1 cellular context compared by ENCODE assay signal in the genomic region with DNA sequence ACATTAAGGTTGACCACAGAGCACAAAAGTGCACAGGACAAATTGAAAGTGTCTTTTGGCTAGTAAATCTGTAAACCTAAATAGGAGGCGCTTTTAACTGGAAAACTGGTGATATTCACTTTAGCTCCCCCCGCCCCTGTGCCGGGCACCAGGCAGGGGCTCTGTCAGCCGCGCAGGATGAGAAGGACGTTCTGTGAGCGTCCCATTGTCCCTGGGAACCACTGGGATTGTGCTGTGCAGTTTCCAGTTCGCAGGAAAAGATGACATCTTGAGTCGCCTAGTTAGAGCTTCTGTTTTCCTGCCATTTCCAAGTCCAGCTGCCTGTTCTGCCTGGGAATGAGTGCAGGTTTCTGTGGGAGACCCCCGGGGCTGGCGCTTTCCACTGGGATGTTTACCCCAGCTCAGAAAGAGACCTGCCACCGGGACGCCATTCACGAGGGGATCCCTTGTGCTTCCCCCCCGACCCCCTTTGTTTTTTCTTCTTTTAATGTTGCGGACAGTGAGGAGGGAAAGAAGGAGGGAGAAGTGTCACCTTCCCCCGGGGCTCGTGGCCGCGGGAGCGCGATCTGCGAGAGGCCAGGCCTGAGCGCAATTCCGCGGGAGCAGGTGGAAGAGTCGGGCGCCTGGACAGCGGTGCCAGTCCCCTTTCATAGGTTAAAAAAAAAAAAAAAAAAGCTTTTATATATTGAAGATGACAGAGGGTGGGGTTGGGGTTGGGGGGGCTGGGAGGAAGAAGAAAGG.
TF ChIP-seq lines count a peak whose summit lies in the region.

No MANE protein-coding gene starts in this region.

TF ChIP-seq in GM23338, 12 proteins besides CTCF, POLR2A, EP300 and RAD21 (continued from another document):
- TF ChIP-seq, protein P1, sequence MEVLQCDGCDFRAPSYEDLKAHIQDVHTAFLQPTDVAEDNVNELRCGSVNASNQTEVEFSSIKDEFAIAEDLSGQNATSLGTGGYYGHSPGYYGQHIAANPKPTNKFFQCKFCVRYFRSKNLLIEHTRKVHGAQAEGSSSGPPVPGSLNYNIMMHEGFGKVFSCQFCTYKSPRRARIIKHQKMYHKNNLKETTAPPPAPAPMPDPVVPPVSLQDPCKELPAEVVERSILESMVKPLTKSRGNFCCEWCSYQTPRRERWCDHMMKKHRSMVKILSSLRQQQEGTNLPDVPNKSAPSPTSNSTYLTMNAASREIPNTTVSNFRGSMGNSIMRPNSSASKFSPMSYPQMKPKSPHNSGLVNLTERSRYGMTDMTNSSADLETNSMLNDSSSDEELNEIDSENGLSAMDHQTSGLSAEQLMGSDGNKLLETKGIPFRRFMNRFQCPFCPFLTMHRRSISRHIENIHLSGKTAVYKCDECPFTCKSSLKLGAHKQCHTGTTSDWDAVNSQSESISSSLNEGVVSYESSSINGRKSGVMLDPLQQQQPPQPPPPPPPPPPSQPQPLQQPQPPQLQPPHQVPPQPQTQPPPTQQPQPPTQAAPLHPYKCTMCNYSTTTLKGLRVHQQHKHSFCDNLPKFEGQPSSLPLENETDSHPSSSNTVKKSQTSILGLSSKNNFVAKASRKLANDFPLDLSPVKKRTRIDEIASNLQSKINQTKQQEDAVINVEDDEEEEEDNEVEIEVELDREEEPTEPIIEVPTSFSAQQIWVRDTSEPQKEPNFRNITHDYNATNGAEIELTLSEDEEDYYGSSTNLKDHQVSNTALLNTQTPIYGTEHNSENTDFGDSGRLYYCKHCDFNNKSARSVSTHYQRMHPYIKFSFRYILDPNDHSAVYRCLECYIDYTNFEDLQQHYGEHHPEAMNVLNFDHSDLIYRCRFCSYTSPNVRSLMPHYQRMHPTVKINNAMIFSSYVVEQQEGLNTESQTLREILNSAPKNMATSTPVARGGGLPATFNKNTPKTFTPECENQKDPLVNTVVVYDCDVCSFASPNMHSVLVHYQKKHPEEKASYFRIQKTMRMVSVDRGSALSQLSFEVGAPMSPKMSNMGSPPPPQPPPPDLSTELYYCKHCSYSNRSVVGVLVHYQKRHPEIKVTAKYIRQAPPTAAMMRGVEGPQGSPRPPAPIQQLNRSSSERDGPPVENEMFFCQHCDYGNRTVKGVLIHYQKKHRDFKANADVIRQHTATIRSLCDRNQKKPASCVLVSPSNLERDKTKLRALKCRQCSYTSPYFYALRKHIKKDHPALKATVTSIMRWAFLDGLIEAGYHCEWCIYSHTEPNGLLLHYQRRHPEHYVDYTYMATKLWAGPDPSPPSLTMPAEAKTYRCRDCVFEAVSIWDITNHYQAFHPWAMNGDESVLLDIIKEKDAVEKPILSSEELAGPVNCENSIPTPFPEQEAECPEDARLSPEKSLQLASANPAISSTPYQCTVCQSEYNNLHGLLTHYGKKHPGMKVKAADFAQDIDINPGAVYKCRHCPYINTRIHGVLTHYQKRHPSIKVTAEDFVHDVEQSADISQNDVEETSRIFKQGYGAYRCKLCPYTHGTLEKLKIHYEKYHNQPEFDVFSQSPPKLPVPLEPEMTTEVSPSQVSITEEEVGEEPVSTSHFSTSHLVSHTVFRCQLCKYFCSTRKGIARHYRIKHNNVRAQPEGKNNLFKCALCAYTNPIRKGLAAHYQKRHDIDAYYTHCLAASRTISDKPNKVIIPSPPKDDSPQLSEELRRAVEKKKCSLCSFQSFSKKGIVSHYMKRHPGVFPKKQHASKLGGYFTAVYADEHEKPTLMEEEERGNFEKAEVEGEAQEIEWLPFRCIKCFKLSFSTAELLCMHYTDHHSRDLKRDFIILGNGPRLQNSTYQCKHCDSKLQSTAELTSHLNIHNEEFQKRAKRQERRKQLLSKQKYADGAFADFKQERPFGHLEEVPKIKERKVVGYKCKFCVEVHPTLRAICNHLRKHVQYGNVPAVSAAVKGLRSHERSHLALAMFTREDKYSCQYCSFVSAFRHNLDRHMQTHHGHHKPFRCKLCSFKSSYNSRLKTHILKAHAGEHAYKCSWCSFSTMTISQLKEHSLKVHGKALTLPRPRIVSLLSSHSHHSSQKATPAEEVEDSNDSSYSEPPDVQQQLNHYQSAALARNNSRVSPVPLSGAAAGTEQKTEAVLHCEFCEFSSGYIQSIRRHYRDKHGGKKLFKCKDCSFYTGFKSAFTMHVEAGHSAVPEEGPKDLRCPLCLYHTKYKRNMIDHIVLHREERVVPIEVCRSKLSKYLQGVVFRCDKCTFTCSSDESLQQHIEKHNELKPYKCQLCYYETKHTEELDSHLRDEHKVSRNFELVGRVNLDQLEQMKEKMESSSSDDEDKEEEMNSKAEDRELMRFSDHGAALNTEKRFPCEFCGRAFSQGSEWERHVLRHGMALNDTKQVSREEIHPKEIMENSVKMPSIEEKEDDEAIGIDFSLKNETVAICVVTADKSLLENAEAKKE (CRISPR knock-in tag; IDR thresholded peaks at IDR 0.05) = no peak
- no peak for TF ChIP-seq ZNF331 (CRISPR knock-in tag; IDR thresholded peaks at IDR 0.05; ENCODE audit: low read depth)
- TF ChIP-seq POLR2AphosphoS5 (IDR thresholded peaks at IDR 0.05; ENCODE audit: low read depth) = no peak
- TF ChIP-seq, protein P2, sequence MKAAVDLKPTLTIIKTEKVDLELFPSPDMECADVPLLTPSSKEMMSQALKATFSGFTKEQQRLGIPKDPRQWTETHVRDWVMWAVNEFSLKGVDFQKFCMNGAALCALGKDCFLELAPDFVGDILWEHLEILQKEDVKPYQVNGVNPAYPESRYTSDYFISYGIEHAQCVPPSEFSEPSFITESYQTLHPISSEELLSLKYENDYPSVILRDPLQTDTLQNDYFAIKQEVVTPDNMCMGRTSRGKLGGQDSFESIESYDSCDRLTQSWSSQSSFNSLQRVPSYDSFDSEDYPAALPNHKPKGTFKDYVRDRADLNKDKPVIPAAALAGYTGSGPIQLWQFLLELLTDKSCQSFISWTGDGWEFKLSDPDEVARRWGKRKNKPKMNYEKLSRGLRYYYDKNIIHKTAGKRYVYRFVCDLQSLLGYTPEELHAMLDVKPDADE (IDR thresholded peaks at IDR 0.05) = no peak
- no peak for TF ChIP-seq CREB1 (CRISPR knock-in tag; IDR thresholded peaks at IDR 0.05; ENCODE audit: low read depth)
- TF ChIP-seq ZNF114 (CRISPR knock-in tag; IDR thresholded peaks at IDR 0.05) = no peak
